ENCODE assay signal across 1 cellular context in genomic region chr12:31005256-31005943, GRCh38.
TF ChIP-seq lines count a peak whose summit lies in the region.

No MANE protein-coding gene starts in this region.

TF ChIP-seq in A549, 52 proteins besides CTCF, POLR2A, EP300 and RAD21 (continued from another document):
- TF ChIP-seq CBX8 (IDR thresholded peaks at IDR 0.05) (no peak), E2F6 (IDR thresholded peaks at IDR 0.05; ENCODE audit: borderline replicate concordance, low read depth) (no peak), ZC3H11A (IDR thresholded peaks at IDR 0.05) (no peak), TFCP2L1 (CRISPR knock-in tag; IDR thresholded peaks at IDR 0.05) (no peak), EHF (CRISPR knock-in tag; IDR thresholded peaks at IDR 0.05) (no peak), PHF8 (IDR thresholded peaks at IDR 0.05; ENCODE audit: borderline replicate concordance, low read depth) (no peak), HMGXB4 (CRISPR knock-in tag; IDR thresholded peaks at IDR 0.05; ENCODE audit: borderline replicate concordance) (no peak), TP53 (CRISPR knock-in tag; IDR thresholded peaks at IDR 0.05) (no peak), HDAC2 (IDR thresholded peaks at IDR 0.05) (no peak)
